Comparison of ENCODE assay signal across 1 cellular context in genomic region chr16:48565752-48566151, GRCh38.
TF ChIP-seq lines count a peak whose summit lies in the region.

No MANE protein-coding gene starts in this region.

TF ChIP-seq in GM12878, 131 proteins besides CTCF, POLR2A, EP300 and RAD21 (continued from another document):
- TF ChIP-seq, protein P1, sequence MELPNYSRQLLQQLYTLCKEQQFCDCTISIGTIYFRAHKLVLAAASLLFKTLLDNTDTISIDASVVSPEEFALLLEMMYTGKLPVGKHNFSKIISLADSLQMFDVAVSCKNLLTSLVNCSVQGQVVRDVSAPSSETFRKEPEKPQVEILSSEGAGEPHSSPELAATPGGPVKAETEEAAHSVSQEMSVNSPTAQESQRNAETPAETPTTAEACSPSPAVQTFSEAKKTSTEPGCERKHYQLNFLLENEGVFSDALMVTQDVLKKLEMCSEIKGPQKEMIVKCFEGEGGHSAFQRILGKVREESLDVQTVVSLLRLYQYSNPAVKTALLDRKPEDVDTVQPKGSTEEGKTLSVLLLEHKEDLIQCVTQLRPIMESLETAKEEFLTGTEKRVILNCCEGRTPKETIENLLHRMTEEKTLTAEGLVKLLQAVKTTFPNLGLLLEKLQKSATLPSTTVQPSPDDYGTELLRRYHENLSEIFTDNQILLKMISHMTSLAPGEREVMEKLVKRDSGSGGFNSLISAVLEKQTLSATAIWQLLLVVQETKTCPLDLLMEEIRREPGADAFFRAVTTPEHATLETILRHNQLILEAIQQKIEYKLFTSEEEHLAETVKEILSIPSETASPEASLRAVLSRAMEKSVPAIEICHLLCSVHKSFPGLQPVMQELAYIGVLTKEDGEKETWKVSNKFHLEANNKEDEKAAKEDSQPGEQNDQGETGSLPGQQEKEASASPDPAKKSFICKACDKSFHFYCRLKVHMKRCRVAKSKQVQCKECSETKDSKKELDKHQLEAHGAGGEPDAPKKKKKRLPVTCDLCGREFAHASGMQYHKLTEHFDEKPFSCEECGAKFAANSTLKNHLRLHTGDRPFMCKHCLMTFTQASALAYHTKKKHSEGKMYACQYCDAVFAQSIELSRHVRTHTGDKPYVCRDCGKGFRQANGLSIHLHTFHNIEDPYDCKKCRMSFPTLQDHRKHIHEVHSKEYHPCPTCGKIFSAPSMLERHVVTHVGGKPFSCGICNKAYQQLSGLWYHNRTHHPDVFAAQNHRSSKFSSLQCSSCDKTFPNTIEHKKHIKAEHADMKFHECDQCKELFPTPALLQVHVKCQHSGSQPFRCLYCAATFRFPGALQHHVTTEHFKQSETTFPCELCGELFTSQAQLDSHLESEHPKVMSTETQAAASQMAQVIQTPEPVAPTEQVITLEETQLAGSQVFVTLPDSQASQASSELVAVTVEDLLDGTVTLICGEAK (IDR thresholded peaks at IDR 0.05; ENCODE audit: borderline replicate concordance) = 0 out of 2 replicates have a peak, but pooled peaks have one; percentile 28
- TF ChIP-seq BHLHE40 (IDR thresholded peaks at IDR 0.05; ENCODE audit: borderline replicate concordance in 1 of 2, low read depth in 2 of 2, low read length in 1 of 2) (no peak), CHD1 (IDR thresholded peaks at IDR 0.05; ENCODE audit: low read depth, low read length) (no peak), TCF7 (IDR thresholded peaks at IDR 0.05; ENCODE audit: borderline replicate concordance) (peak; percentile 84), ZBED1 (IDR thresholded peaks at IDR 0.05; ENCODE audit: borderline replicate concordance) (no peak), RUNX3 (IDR thresholded peaks at IDR 0.05; ENCODE audit: low read length) (peak; percentile 17; the same call in 1 of the 2 replicates), YBX1 (IDR thresholded peaks at IDR 0.05) (no peak), JUNB (IDR thresholded peaks at IDR 0.05) (peak; percentile 76)
- TF ChIP-seq, protein P2, sequence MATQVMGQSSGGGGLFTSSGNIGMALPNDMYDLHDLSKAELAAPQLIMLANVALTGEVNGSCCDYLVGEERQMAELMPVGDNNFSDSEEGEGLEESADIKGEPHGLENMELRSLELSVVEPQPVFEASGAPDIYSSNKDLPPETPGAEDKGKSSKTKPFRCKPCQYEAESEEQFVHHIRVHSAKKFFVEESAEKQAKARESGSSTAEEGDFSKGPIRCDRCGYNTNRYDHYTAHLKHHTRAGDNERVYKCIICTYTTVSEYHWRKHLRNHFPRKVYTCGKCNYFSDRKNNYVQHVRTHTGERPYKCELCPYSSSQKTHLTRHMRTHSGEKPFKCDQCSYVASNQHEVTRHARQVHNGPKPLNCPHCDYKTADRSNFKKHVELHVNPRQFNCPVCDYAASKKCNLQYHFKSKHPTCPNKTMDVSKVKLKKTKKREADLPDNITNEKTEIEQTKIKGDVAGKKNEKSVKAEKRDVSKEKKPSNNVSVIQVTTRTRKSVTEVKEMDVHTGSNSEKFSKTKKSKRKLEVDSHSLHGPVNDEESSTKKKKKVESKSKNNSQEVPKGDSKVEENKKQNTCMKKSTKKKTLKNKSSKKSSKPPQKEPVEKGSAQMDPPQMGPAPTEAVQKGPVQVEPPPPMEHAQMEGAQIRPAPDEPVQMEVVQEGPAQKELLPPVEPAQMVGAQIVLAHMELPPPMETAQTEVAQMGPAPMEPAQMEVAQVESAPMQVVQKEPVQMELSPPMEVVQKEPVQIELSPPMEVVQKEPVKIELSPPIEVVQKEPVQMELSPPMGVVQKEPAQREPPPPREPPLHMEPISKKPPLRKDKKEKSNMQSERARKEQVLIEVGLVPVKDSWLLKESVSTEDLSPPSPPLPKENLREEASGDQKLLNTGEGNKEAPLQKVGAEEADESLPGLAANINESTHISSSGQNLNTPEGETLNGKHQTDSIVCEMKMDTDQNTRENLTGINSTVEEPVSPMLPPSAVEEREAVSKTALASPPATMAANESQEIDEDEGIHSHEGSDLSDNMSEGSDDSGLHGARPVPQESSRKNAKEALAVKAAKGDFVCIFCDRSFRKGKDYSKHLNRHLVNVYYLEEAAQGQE (IDR thresholded peaks at IDR 0.05; ENCODE audit: low read depth, low read length) = no peak
- TF ChIP-seq, protein P3, sequence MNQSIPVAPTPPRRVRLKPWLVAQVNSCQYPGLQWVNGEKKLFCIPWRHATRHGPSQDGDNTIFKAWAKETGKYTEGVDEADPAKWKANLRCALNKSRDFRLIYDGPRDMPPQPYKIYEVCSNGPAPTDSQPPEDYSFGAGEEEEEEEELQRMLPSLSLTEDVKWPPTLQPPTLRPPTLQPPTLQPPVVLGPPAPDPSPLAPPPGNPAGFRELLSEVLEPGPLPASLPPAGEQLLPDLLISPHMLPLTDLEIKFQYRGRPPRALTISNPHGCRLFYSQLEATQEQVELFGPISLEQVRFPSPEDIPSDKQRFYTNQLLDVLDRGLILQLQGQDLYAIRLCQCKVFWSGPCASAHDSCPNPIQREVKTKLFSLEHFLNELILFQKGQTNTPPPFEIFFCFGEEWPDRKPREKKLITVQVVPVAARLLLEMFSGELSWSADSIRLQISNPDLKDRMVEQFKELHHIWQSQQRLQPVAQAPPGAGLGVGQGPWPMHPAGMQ (IDR thresholded peaks at IDR 0.05; ENCODE audit: borderline replicate concordance) = no peak
